Comparison of ENCODE assay signal across 8 cellular contexts in genomic region chr11:8593935-8594909, GRCh38. TPM values are rescaled to one million over a fixed set of nuclear protein-coding genes. Genes with fewer than 3 reads are reported as not detected.
DNase-seq lines count a peak whose midpoint lies in the region; ATAC-seq and TF ChIP-seq lines count a peak whose summit lies in the region.

Gene STK33 (minus strand): TSS chr11:8594228. CDS start chr11:8474905, 119,323 bp downstream.

- TF ChIP-seq CTCF in ascending aorta (IDR thresholded peaks at IDR 0.05) (no peak), spleen (IDR thresholded peaks at IDR 0.05 in 8 of 11, conservative IDR thresholded peaks at IDR 0.05 in 3 of 11) (no peak)

- ATAC-seq in GM19372 (IDR thresholded peaks at IDR 0.05; ENCODE audit: low read depth, unreplicated experiment) = peak; percentile 96
- peak; percentile 81 for ATAC-seq in HG03378 (IDR thresholded peaks at IDR 0.05; ENCODE audit: unreplicated experiment)

- H3K4me3 ChIP-seq in ascending aorta (peak within 1 kb of the TSS; percentile 56 to 66), spleen (peak within 1 kb of the TSS; percentile 51 to 80 (median 62))

- H3K27me3 ChIP-seq in ascending aorta = peaks cover 10% of the 10 kb centered on the region
- H3K27me3 ChIP-seq in spleen (replicated peaks in 1 of 7) = peaks cover 0 to 16% (median 12%) of the 10 kb centered on the region in 7 donors

- WGBS in spleen, 5 donors = 4 to 10% (median 6%) methylated on average over 25 to 55 of the region's 55 CpGs

- intact Hi-C loops in ascending aorta (cut with DNase I) = no loop called here
- intact Hi-C loops in spleen (cut with DNase I; ENCODE audit: low total_unique reads) = no loop called here

- DNase-seq in D341Med (ENCODE audit: low spot score) (peak; percentile 94), NCI-H774 (lab: John Stamatoyannopoulos, UW) (peak; percentile 77), ascending aorta (ENCODE audit: low spot score in 2 of 2) (no peak), iPS-NIHi7 (ENCODE audit: extremely low spot score) (peak; percentile 89), spleen (peak; percentile 91)
- no peak for DNase-seq in stimulated activated naive CD4-positive, alpha-beta T cell treated with Interleukin-2 at 50 U/mL for 16 hours (lab: John Stamatoyannopoulos, UW)

- H3K4me1 ChIP-seq in ascending aorta (peaks cover 5 to 6% of the 10 kb centered on the region in 2 donors), spleen (peaks cover 0 to 17% (median 14%) of the 10 kb centered on the region in 6 donors)

- H3K36me3 ChIP-seq in ascending aorta (no peaks in the 10 kb centered on the region), spleen (no peaks in the 10 kb centered on the region)

- H3K9me3 ChIP-seq in ascending aorta = no peaks in the 10 kb centered on the region
- H3K9me3 ChIP-seq in spleen = no peaks in the 10 kb centered on the region

- peak in 1 of 3 donors; percentile 13 for TF ChIP-seq POLR2A in spleen (IDR thresholded peaks at IDR 0.05)

- no peak within 1 kb of the TSS for H3K27ac ChIP-seq in ascending aorta
- no peak within 1 kb of the TSS for H3K27ac ChIP-seq in spleen

RNA-seq across cellular contexts. Expression of gene STK33, which starts in this region (rescaled TPM):
- total RNA-seq in ascending aorta (not detected), spleen (1 to 10 TPM; 1.6 to 5.1 (median 3.8) TPM)
- 1 to 10 TPM; 2.9 to 8.1 (median 4.7) TPM for polyA plus RNA-seq in spleen

Comparison
In these comparisons a context has a peak if more than half of its experiments do, and no peak if none do; other contexts are left out.
1. DNase-seq: peak in D341Med (single experiment), NCI-H774 (single experiment), iPS-NIHi7 (single experiment) and spleen (single experiment); none in ascending aorta (0 of 2) and stimulated activated naive CD4-positive, alpha-beta T cell treated with Interleukin-2 at 50 U/mL for 16 hours (single experiment).